1 cellular context compared by ENCODE assay signal in genomic region chr20:50417484-50418235, GRCh38.
TF ChIP-seq lines count a peak whose summit lies in the region.

No MANE protein-coding gene starts in this region.

TF ChIP-seq in HepG2, 621 proteins besides CTCF, POLR2A, EP300 and RAD21 (continued from another document and continues in another):
- peak; percentile 54 for TF ChIP-seq ARID5B (CRISPR knock-in tag; IDR thresholded peaks at IDR 0.05)
- peak; percentile 96 for TF ChIP-seq MIER2 (CRISPR knock-in tag; IDR thresholded peaks at IDR 0.05)
- no peak for TF ChIP-seq ZNF546 (CRISPR knock-in tag; conservative IDR thresholded peaks at IDR 0.05)
- TF ChIP-seq ZBTB7A (CRISPR knock-in tag; IDR thresholded peaks at IDR 0.05), result peak; percentile 56; the same call in 1 of the 2 replicates
- TF ChIP-seq MTERF4 (CRISPR knock-in tag; IDR thresholded peaks at IDR 0.05), result peak; percentile 73; the same call in 1 of the 2 replicates
- TF ChIP-seq MYC (CRISPR knock-in tag; IDR thresholded peaks at IDR 0.05; ENCODE audit: borderline replicate concordance), result 0 out of 2 replicates have a peak, but pooled peaks have one; percentile 14
- peak; percentile 39; the same call in 1 of the 2 replicates for TF ChIP-seq ZNF574 (CRISPR knock-in tag; IDR thresholded peaks at IDR 0.05)
- 0 out of 2 replicates have a peak, but pooled peaks have one; percentile 70 for TF ChIP-seq EHMT2 (IDR thresholded peaks at IDR 0.05; ENCODE audit: borderline replicate concordance, low read depth, low read length)
- TF ChIP-seq ZNF615 (CRISPR knock-in tag; IDR thresholded peaks at IDR 0.05; ENCODE audit: borderline replicate concordance), result no peak
- no peak for TF ChIP-seq GABPB1 (CRISPR knock-in tag; IDR thresholded peaks at IDR 0.05)
- peak; percentile 68; the same call in 1 of the 2 replicates for TF ChIP-seq ZNF430 (CRISPR knock-in tag; IDR thresholded peaks at IDR 0.05)
- TF ChIP-seq FOXP1 (IDR thresholded peaks at IDR 0.05), result no peak
- peak; percentile 11; the same call in 1 of the 2 replicates for TF ChIP-seq FOXP1 (CRISPR knock-in tag; IDR thresholded peaks at IDR 0.05)
- 0 out of 2 replicates have a peak, but pooled peaks have one; percentile 20 for TF ChIP-seq ZBTB7B (CRISPR knock-in tag; IDR thresholded peaks at IDR 0.05)
- no peak for TF ChIP-seq SP140L (CRISPR knock-in tag; IDR thresholded peaks at IDR 0.05; ENCODE audit: borderline replicate concordance)
- no peak for TF ChIP-seq RELA (CRISPR knock-in tag; IDR thresholded peaks at IDR 0.05)
- TF ChIP-seq STAG1 (CRISPR knock-in tag; IDR thresholded peaks at IDR 0.05), result 0 out of 2 replicates have a peak, but pooled peaks have one; percentile 5
- TF ChIP-seq NR2F1 (CRISPR knock-in tag; IDR thresholded peaks at IDR 0.05), result 0 out of 4 replicates have a peak, but pooled peaks of 1 of the 2 experiments have one; percentile 2
- peak; percentile 43; the same call in 1 of the 2 replicates for TF ChIP-seq NCOA2 (CRISPR knock-in tag; IDR thresholded peaks at IDR 0.05)
- TF ChIP-seq GATAD1 (CRISPR knock-in tag; IDR thresholded peaks at IDR 0.05), result peak; percentile 65; the same call in 1 of the 2 replicates
- TF ChIP-seq ZKSCAN5 (CRISPR knock-in tag; IDR thresholded peaks at IDR 0.05), result 0 out of 2 replicates have a peak, but pooled peaks have one; percentile 57
- no peak for TF ChIP-seq NFKBIZ (CRISPR knock-in tag; IDR thresholded peaks at IDR 0.05)
- peak; percentile 49 for TF ChIP-seq ZBTB43 (CRISPR knock-in tag; conservative IDR thresholded peaks at IDR 0.05)
- TF ChIP-seq ZBTB25 (CRISPR knock-in tag; IDR thresholded peaks at IDR 0.05), result 0 out of 2 replicates have a peak, but pooled peaks have one; percentile 18
- peak; percentile 45 for TF ChIP-seq RARA (CRISPR knock-in tag; IDR thresholded peaks at IDR 0.05)
- TF ChIP-seq RCOR2 (CRISPR knock-in tag; IDR thresholded peaks at IDR 0.05), result 0 out of 2 replicates have a peak, but pooled peaks have one; percentile 46
- TF ChIP-seq ZNF839 (CRISPR knock-in tag; IDR thresholded peaks at IDR 0.05; ENCODE audit: borderline replicate concordance), result no peak
- TF ChIP-seq ZNF740 (CRISPR knock-in tag; IDR thresholded peaks at IDR 0.05), result 0 out of 2 replicates have a peak, but pooled peaks have one; percentile 26
- TF ChIP-seq ZNF547 (CRISPR knock-in tag; IDR thresholded peaks at IDR 0.05), result 0 out of 2 replicates have a peak, but pooled peaks have one; percentile 11
- TF ChIP-seq ZNF670 (CRISPR knock-in tag; IDR thresholded peaks at IDR 0.05; ENCODE audit: borderline replicate concordance), result peak; percentile 56; the same call in 1 of the 2 replicates
- peak; percentile 30; the same call in 1 of the 2 replicates for TF ChIP-seq FOXA3 (CRISPR knock-in tag; IDR thresholded peaks at IDR 0.05)
- peak; percentile 100 for TF ChIP-seq ZKSCAN1 (IDR thresholded peaks at IDR 0.05; ENCODE audit: low read length)
- TF ChIP-seq ZBTB40 (IDR thresholded peaks at IDR 0.05), result no peak
- TF ChIP-seq ZBTB40 (CRISPR knock-in tag; IDR thresholded peaks at IDR 0.05), result no peak
- TF ChIP-seq HOXA5 (CRISPR knock-in tag; IDR thresholded peaks at IDR 0.05), result 0 out of 2 replicates have a peak, but pooled peaks have one; percentile 39
- 0 out of 2 replicates have a peak, but pooled peaks have one; percentile 23 for TF ChIP-seq ARNTL (CRISPR knock-in tag; IDR thresholded peaks at IDR 0.05)
- 0 out of 2 replicates have a peak, but pooled peaks have one; percentile 14 for TF ChIP-seq ZBTB14 (CRISPR knock-in tag; IDR thresholded peaks at IDR 0.05)
